ENCODE assay signal across 26 cellular contexts in genomic region chr19:35293733-35294309, GRCh38. TPM values are rescaled to one million over a fixed set of nuclear protein-coding genes. Genes with fewer than 3 reads are reported as not detected.
"Had no signal": no experiment of that assay in that cellular context is flagged by ENCODE, and none has a peak within 500 bp of the region (broad histone marks: within the 10 kb centered on the region; RNA-seq: fewer than 3 reads in every experiment).

No MANE protein-coding gene starts in this region.

- H3K4me1 Mint-ChIP-seq: activated T-helper 17 cell treated with anti-CD3 and anti-CD28 coated beads, Interleukin-2, amount 50 U/mL, for 72 hours; central memory CD8-positive, alpha-beta T cell had no signal

- H3K27ac ChIP-seq: adrenal gland, esophagus squamous epithelium, gastrocnemius medialis, thyroid gland, upper lobe of right lung had no signal

- DNase-seq: activated B cell treated with CpG ODN at 0.5 μM for 24 hours; activated CD4-positive, alpha-beta T cell treated with anti-CD3 and anti-CD28 coated beads for 36 hours; activated CD4-positive, alpha-beta T cell treated with anti-CD3 and anti-CD28 coated beads, Interleukin-2, amount 50 U/mL, for 4 hours; activated CD8-positive, alpha-beta memory T cell treated with anti-CD3 and anti-CD28 coated beads for 24 hours; activated CD8-positive, alpha-beta memory T cell treated with anti-CD3 and anti-CD28 coated beads, Interleukin-2, amount 50 U/mL, for 4 hours; activated naive CD4-positive, alpha-beta T cell; activated T-cell treated with anti-CD3 and anti-CD28 coated beads, Interleukin-2, amount 50 U/mL, for 24 hours; adrenal gland; effector memory CD8-positive, alpha-beta T cell; esophagus squamous epithelium; gastrocnemius medialis; left ventricle myocardium superior; stimulated activated CD4-positive, alpha-beta T cell treated with anti-CD3 and anti-CD28 coated beads, Interleukin-4, amount 100 ng/mL, for 1 hour; stimulated activated naive CD4-positive, alpha-beta T cell; T1000; upper lobe of right lung had no signal

- H3K27me3 ChIP-seq: adrenal gland, thyroid gland had no signal

- H3K9me3 Mint-ChIP-seq: activated B cell treated with CpG ODN at 0.5 μM for 24 hours; activated T-cell treated with anti-CD3 and anti-CD28 coated beads, Interleukin-2, amount 50 U/mL, for 24 hours; activated T-helper 17 cell treated with anti-CD3 and anti-CD28 coated beads, Interleukin-2, amount 50 U/mL, for 72 hours; central memory CD8-positive, alpha-beta T cell; effector memory CD8-positive, alpha-beta T cell; nephron; T-helper 1 cell treated with Interleukin-12 subunit alpha and Interleukin-12 subunit beta and Interleukin-4 antibody, amounts not matched to agents 30 μg/mL and 1 μg/mL, for 36 hours had no signal

- H3K36me3 ChIP-seq: adrenal gland, esophagus squamous epithelium, gastrocnemius medialis, thyroid gland, upper lobe of right lung had no signal

- H3K4me1 ChIP-seq: adrenal gland, gastrocnemius medialis, thyroid gland, upper lobe of right lung had no signal

- H3K27me3 Mint-ChIP-seq: activated B cell treated with CpG ODN at 0.5 μM for 24 hours; activated CD4-positive, alpha-beta T cell treated with anti-CD3 and anti-CD28 coated beads for 36 hours; activated naive CD8-positive, alpha-beta T cell; activated T-cell treated with anti-CD3 and anti-CD28 coated beads, Interleukin-2, amount 50 U/mL, for 24 hours; activated T-helper 17 cell treated with anti-CD3 and anti-CD28 coated beads, Interleukin-2, amount 50 U/mL, for 72 hours had no signal

- H3K4me3 Mint-ChIP-seq: activated B cell treated with CpG ODN at 0.5 μM for 24 hours; activated CD4-positive, alpha-beta T cell treated with anti-CD3 and anti-CD28 coated beads for 36 hours; activated naive CD8-positive, alpha-beta T cell; activated T-cell treated with anti-CD3 and anti-CD28 coated beads, Interleukin-2, amount 50 U/mL, for 24 hours; activated T-helper 17 cell treated with anti-CD3 and anti-CD28 coated beads, Interleukin-2, amount 50 U/mL, for 72 hours; central memory CD8-positive, alpha-beta T cell; effector memory CD8-positive, alpha-beta T cell; nephron; T-helper 1 cell treated with Interleukin-12 subunit alpha and Interleukin-12 subunit beta and Interleukin-4 antibody, amounts not matched to agents 30 μg/mL and 1 μg/mL, for 36 hours had no signal

- H3K36me3 Mint-ChIP-seq: activated naive CD8-positive, alpha-beta T cell had no signal

- H3K4me3 ChIP-seq: adrenal gland, esophagus squamous epithelium, gastrocnemius medialis, thyroid gland, upper lobe of right lung had no signal

- H3K27ac Mint-ChIP-seq: activated B cell treated with CpG ODN at 0.5 μM for 24 hours; activated CD4-positive, alpha-beta T cell treated with anti-CD3 and anti-CD28 coated beads for 36 hours; activated naive CD8-positive, alpha-beta T cell; activated T-cell treated with anti-CD3 and anti-CD28 coated beads, Interleukin-2, amount 50 U/mL, for 24 hours; activated T-helper 17 cell treated with anti-CD3 and anti-CD28 coated beads, Interleukin-2, amount 50 U/mL, for 72 hours; effector memory CD8-positive, alpha-beta T cell; T-helper 1 cell treated with Interleukin-12 subunit alpha and Interleukin-12 subunit beta and Interleukin-4 antibody, amounts not matched to agents 30 μg/mL and 1 μg/mL, for 36 hours had no signal

- ATAC-seq: activated CD4-positive, alpha-beta T cell treated with anti-CD3 and anti-CD28 coated beads for 36 hours; activated T-helper 17 cell treated with anti-CD3 and anti-CD28 coated beads, Interleukin-2, amount 50 U/mL, for 72 hours; effector memory CD8-positive, alpha-beta T cell; gastrocnemius medialis; left ventricle myocardium superior; upper lobe of right lung had no signal

- H3K9me3 ChIP-seq: adrenal gland, esophagus squamous epithelium, gastrocnemius medialis, thyroid gland, upper lobe of right lung had no signal

RNA-seq across cellular contexts. Expression of gene MAG, which starts 1.9 kb away (rescaled TPM):
- total RNA-seq: astrocyte, dermis microvascular lymphatic vessel endothelial cell, left ventricle myocardium superior, mammary epithelial cell, renal cortical epithelial cell, upper lobe of right lung had no signal
- polyA plus RNA-seq: mammary epithelial cell had no signal

RNA-seq across cellular contexts. Expression of gene HAMP, which starts 11.5 kb away (rescaled TPM):
- total RNA-seq: esophagus squamous epithelium, gastrocnemius medialis, left ventricle myocardium superior, thyroid gland had no signal
- polyA plus RNA-seq: mammary epithelial cell had no signal

RNA-seq across cellular contexts. Expression of gene CD22, which starts 35.2 kb away (rescaled TPM):
- total RNA-seq: astrocyte, renal cortical epithelial cell had no signal
